20 cellular contexts compared by ENCODE assay signal in the genomic region with DNA sequence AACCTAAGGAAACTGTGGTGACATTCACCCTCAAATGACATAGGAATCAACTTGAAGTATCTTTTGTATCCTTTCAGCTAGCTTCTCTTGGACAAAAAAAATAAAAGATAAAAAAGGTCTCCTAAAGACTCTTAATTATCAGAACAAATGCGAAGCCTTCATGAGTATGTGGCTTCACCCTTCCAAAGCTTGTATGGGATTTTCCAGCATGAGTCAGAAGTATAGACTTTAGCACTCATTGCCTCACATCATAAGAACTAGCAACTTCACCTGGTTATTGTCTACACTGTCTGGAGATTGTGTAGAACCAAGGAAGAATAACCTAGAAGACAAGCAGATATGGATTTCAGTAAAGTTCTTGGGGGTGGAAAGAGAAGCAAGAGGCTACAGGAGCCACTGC.
DNase-seq lines count a peak whose midpoint lies in the region; TF ChIP-seq lines count a peak whose summit lies in the region.
"Had no signal": no experiment of that assay in that cellular context is flagged by ENCODE, and none has a peak within 500 bp of the region (broad histone marks: within the 10 kb centered on the region; RNA-seq: fewer than 3 reads in every experiment).

No MANE protein-coding gene starts in this region.

- DNase-seq in DMS53 (lab: John Stamatoyannopoulos, UW) (peak; percentile 8), DMS53 treated with DMSO at 0.1 percent for 48 hours (lab: John Stamatoyannopoulos, UW; ENCODE audit: unreplicated experiment) (no peak), mammary epithelial cell (peak; percentile 81), iris pigment epithelial cell (ENCODE audit: low read depth) (peak; percentile 58), vagina (ENCODE audit: extremely low spot score in 2 of 2) (no peak), inferior parietal cortex (ENCODE audit: extremely low spot score) (no peak), GM10248 (ENCODE audit: extremely low spot score) (no peak)
- DNase-seq in activated T-helper 2 cell treated with anti-CD3 and anti-CD28 coated beads, Interferon-gamma antibody, Interleukin-2, Interleukin-4, amounts not matched to agents 10 μg/mL and 5 μg/mL and 100 μg/mL, durations not matched to agents 14 hours and 24 hours and 36 hours (ENCODE audit: low spot score): no peak
- DNase-seq: activated CD8-positive, alpha-beta memory T cell treated with anti-CD3 and anti-CD28 coated beads, Interleukin-2, amount 10 ng/mL, durations not matched to agents 7 days and 5 days; activated gamma-delta T cell treated with Interleukin-2 at 50 U/mL for 16 hours; brain microvascular endothelial cell; C1 segment of cervical spinal cord; DND-41; effector memory CD4-positive, alpha-beta T cell; kidney; NCI-H2107; stimulated activated naive CD4-positive, alpha-beta T cell; T-cell had no signal

- H3K27me3 ChIP-seq in mammary epithelial cell (ENCODE audit: insufficient read depth, low read length): no peaks in the 10 kb centered on the region
- no peaks in the 10 kb centered on the region for H3K27me3 ChIP-seq in vagina
- H3K27me3 ChIP-seq: brain microvascular endothelial cell had no signal

- H3K27ac Mint-ChIP-seq in activated T-helper 2 cell treated with anti-CD3 and anti-CD28 coated beads, Interferon-gamma antibody, Interleukin-2, Interleukin-4, amounts not matched to agents 10 μg/mL and 5 μg/mL and 100 μg/mL, durations not matched to agents 14 hours and 24 hours and 36 hours: no peak overlapping the region
- H3K27ac Mint-ChIP-seq: activated CD8-positive, alpha-beta memory T cell treated with anti-CD3 and anti-CD28 coated beads, Interleukin-2, amount 10 ng/mL, durations not matched to agents 7 days and 5 days; T-cell; WTC11 had no signal

- peaks cover 2% of the 10 kb centered on the region for H3K79me2 ChIP-seq in mammary epithelial cell (ENCODE audit: insufficient read depth, low read length)

- dilution Hi-C loops in mammary epithelial cell (cut with HindIII; ENCODE audit: low sequenced_read_pairs): loop anchor here (5.0 to 10.0 kb wide), 2 partner anchors 38 to 60 kb away; no protein-coding TSS in a partner anchor

- no peaks in the 10 kb centered on the region for H3K36me3 ChIP-seq in mammary epithelial cell (ENCODE audit: insufficient read depth, low read length)
- no peaks in the 10 kb centered on the region for H3K36me3 ChIP-seq in vagina
- H3K36me3 ChIP-seq: brain microvascular endothelial cell had no signal

- BruUV-seq in mammary epithelial cell (replicated peaks; lab: Mats Ljungman, UMichigan): no TSS peak

- H2AFZ ChIP-seq in mammary epithelial cell (ENCODE audit: low read depth, low read length): no peak overlapping the region

- H4K20me1 ChIP-seq in mammary epithelial cell (ENCODE audit: insufficient read depth, low read length): no peaks in the 10 kb centered on the region

- TF ChIP-seq POLR2A in vagina (IDR thresholded peaks at IDR 0.05): no peak

- peaks cover 46% of the 10 kb centered on the region for H3K4me1 Mint-ChIP-seq in activated T-helper 2 cell treated with anti-CD3 and anti-CD28 coated beads, Interferon-gamma antibody, Interleukin-2, Interleukin-4, amounts not matched to agents 10 μg/mL and 5 μg/mL and 100 μg/mL, durations not matched to agents 14 hours and 24 hours and 36 hours (ENCODE audit: low read depth)

- H3K4me1 ChIP-seq in mammary epithelial cell (ENCODE audit: insufficient read depth, low read length): peaks cover 60% of the 10 kb centered on the region
- peaks cover 31% of the 10 kb centered on the region for H3K4me1 ChIP-seq in vagina

- TF ChIP-seq CTCF in mammary epithelial cell (conservative IDR thresholded peaks at IDR 0.05 in 1 of 2, IDR thresholded peaks at IDR 0.05 in 1 of 2; ENCODE audit: extremely low read depth in 1 of 2, insufficient read depth in 1 of 2, low read depth in 1 of 2, low read length in 2 of 2) (no peak), vagina (IDR thresholded peaks at IDR 0.05) (no peak), GM10248 (IDR thresholded peaks at IDR 0.05; ENCODE audit: control extremely low read depth, extremely low read depth, low read depth, missing control alignments) (no peak)

- H3K9me3 ChIP-seq in mammary epithelial cell (replicated peaks; ENCODE audit: insufficient read depth, low read length) (no peaks in the 10 kb centered on the region), vagina (no peaks in the 10 kb centered on the region)

- intact Hi-C loops in mammary epithelial cell (cut with micrococcal nuclease) (no loop called here), vagina (cut with DNase I) (loop anchor here (5.0 kb wide), 1 partner anchor 188 kb away; a partner anchor contains a TSS)
- intact Hi-C loops in activated T-helper 2 cell treated with anti-CD3 and anti-CD28 coated beads, Interferon-gamma antibody, Interleukin-2, Interleukin-4, amounts not matched to agents 10 μg/mL and 5 μg/mL and 100 μg/mL, durations not matched to agents 14 hours and 24 hours and 36 hours (cut with micrococcal nuclease): loop anchor here (5.0 to 10.0 kb wide), 7 partner anchors 43 to 322 kb away; a partner anchor contains a TSS

- peak overlapping the region; percentile 100 for H3K27ac ChIP-seq in mammary epithelial cell (ENCODE audit: insufficient read depth, low read depth, low read length)
- peak overlapping the region; percentile 81 for H3K27ac ChIP-seq in vagina
- H3K27ac ChIP-seq: 22Rv1, brain microvascular endothelial cell had no signal

- in situ Hi-C loops in mammary epithelial cell (cut with MboI; ENCODE audit: low sequenced_read_pairs in 2 of 2): no loop called here

- CTCF ChIA-PET in mammary epithelial cell (lab: Charles Lee; ENCODE audit: low non-redundant PET) (no interaction called here), GM10248 (lab: Yijun Ruan, JAX) (interaction anchor here (1.0 to 1.5 kb wide), 4 partner anchors 10 to 94 kb away, joined by 3 to 4 read pairs (median 4); no protein-coding TSS in a partner anchor)

- H3K4me3 Mint-ChIP-seq in activated T-helper 2 cell treated with anti-CD3 and anti-CD28 coated beads, Interferon-gamma antibody, Interleukin-2, Interleukin-4, amounts not matched to agents 10 μg/mL and 5 μg/mL and 100 μg/mL, durations not matched to agents 14 hours and 24 hours and 36 hours (ENCODE audit: low read depth): no peak overlapping the region
- H3K4me3 Mint-ChIP-seq: activated CD8-positive, alpha-beta memory T cell treated with anti-CD3 and anti-CD28 coated beads, Interleukin-2, amount 10 ng/mL, durations not matched to agents 7 days and 5 days; T-cell; WTC11 had no signal

- POLR2A ChIA-PET in GM10248 (lab: Yijun Ruan, JAX): no interaction called here

- 43% methylated on average over 1 of the region's 1 CpG for whole genome bisulfite sequencing in mammary epithelial cell (ENCODE audit: low coverage, missing lambda C conversion rate)

- H3K4me3 ChIP-seq in mammary epithelial cell (replicated peaks in 1 of 3; ENCODE audit: insufficient read depth in 1 of 3, low read depth in 2 of 3, low read length in 3 of 3) (no peak overlapping the region), vagina (no peak overlapping the region)

- peaks cover 17% of the 10 kb centered on the region for H3K27me3 Mint-ChIP-seq in activated T-helper 2 cell treated with anti-CD3 and anti-CD28 coated beads, Interferon-gamma antibody, Interleukin-2, Interleukin-4, amounts not matched to agents 10 μg/mL and 5 μg/mL and 100 μg/mL, durations not matched to agents 14 hours and 24 hours and 36 hours (ENCODE audit: low read depth)

- H3K4me2 ChIP-seq in mammary epithelial cell (ENCODE audit: insufficient read depth, low read depth, low read length): peak overlapping the region; percentile 30

- H3K9me3 Mint-ChIP-seq in activated T-helper 2 cell treated with anti-CD3 and anti-CD28 coated beads, Interferon-gamma antibody, Interleukin-2, Interleukin-4, amounts not matched to agents 10 μg/mL and 5 μg/mL and 100 μg/mL, durations not matched to agents 14 hours and 24 hours and 36 hours: no peaks in the 10 kb centered on the region
- H3K9me3 Mint-ChIP-seq: T-cell, WTC11 had no signal

- peak overlapping the region; percentile 33 for H3K9ac ChIP-seq in mammary epithelial cell (ENCODE audit: insufficient read depth, low read length)

- H3K36me3 Mint-ChIP-seq in activated T-helper 2 cell treated with anti-CD3 and anti-CD28 coated beads, Interferon-gamma antibody, Interleukin-2, Interleukin-4, amounts not matched to agents 10 μg/mL and 5 μg/mL and 100 μg/mL, durations not matched to agents 14 hours and 24 hours and 36 hours (ENCODE audit: low read depth): no peaks in the 10 kb centered on the region
- H3K36me3 Mint-ChIP-seq: T-cell, WTC11 had no signal

Comparison
In these comparisons a context has a peak if more than half of its experiments do, and no peak if none do; other contexts are left out.
1. DNase-seq: peak in DMS53 (single experiment), mammary epithelial cell (single experiment) and iris pigment epithelial cell (single experiment); none in DMS53 treated with DMSO at 0.1 percent for 48 hours (single experiment), vagina (0 of 2), inferior parietal cortex (single experiment), activated T-helper 2 cell treated with anti-CD3 and anti-CD28 coated beads, Interferon-gamma antibody, Interleukin-2, Interleukin-4, amounts not matched to agents 10 μg/mL and 5 μg/mL and 100 μg/mL, durations not matched to agents 14 hours and 24 hours and 36 hours (single experiment) and GM10248 (single experiment).